1 cellular context compared by ENCODE assay signal in genomic region chr12:31813305-31813704, GRCh38.
A peak's percentile ranks its signal among the peaks of the same experiment; 100 is the strongest.
TF ChIP-seq lines count a peak whose summit lies in the region.

No MANE protein-coding gene starts in this region.

TF ChIP-seq in K562, 482 proteins besides CTCF, POLR2A, EP300 and RAD21 (continued from another document):
- peak; percentile 29 for TF ChIP-seq CTCFL (IDR thresholded peaks at IDR 0.05; ENCODE audit: borderline replicate concordance, insufficient read depth, low read depth, low read length, poor library complexity, severe bottlenecking)
- peak in 1 of 3 experiments; percentile 74 for TF ChIP-seq YY1 (IDR thresholded peaks at IDR 0.05; ENCODE audit: borderline replicate concordance in 1 of 3, control insufficient read depth in 1 of 3, extremely low read depth in 1 of 3, insufficient read depth in 3 of 3, insufficient read length in 1 of 3, insufficient replicate concordance in 2 of 3, low read depth in 1 of 3, low read length in 2 of 3)
- TF ChIP-seq ARID2 (IDR thresholded peaks at IDR 0.05) = 0 out of 2 replicates have a peak, but pooled peaks have one; percentile 28
- 0 out of 2 replicates have a peak, but pooled peaks have one; percentile 40 for TF ChIP-seq EHMT2 (IDR thresholded peaks at IDR 0.05)
- TF ChIP-seq SRF (CRISPR knock-in tag; IDR thresholded peaks at IDR 0.05) = no peak
- TF ChIP-seq SOX6 (IDR thresholded peaks at IDR 0.05) = peak; percentile 26; the same call in 1 of the 2 replicates
- TF ChIP-seq SRSF1 (IDR thresholded peaks at IDR 0.05; ENCODE audit: low read depth, low read length) = no peak
- TF ChIP-seq CEBPB (tag; IDR thresholded peaks at IDR 0.05) = no peak
